Comparison of ENCODE assay signal across 1 cellular context in genomic region chr7:543790-544527, GRCh38.
TF ChIP-seq lines count a peak whose summit lies in the region.

No MANE protein-coding gene starts in this region.

TF ChIP-seq in H1, 55 proteins besides CTCF, POLR2A, EP300 and RAD21:
- TF ChIP-seq SIX5 (IDR thresholded peaks at IDR 0.05; ENCODE audit: low read depth, low read length) (no peak), MAFK (IDR thresholded peaks at IDR 0.05; ENCODE audit: low read depth, low read length) (no peak), BCL11A (IDR thresholded peaks at IDR 0.05; ENCODE audit: low read depth in 2 of 2, low read length in 2 of 2) (no peak), JUND (IDR thresholded peaks at IDR 0.05; ENCODE audit: low read length) (no peak), TAF7 (optimal IDR thresholded peaks at IDR 0.05; ENCODE audit: borderline replicate concordance, low read depth, low read length) (no peak), SP1 (IDR thresholded peaks at IDR 0.05; ENCODE audit: low read depth, low read length) (no peak)
